ENCODE assay signal across 23 cellular contexts in genomic region chr2:68356599-68357239, GRCh38. TPM values are rescaled to one million over a fixed set of nuclear protein-coding genes. Genes with fewer than 3 reads are reported as not detected.
"Had no signal": no experiment of that assay in that cellular context is flagged by ENCODE, and none has a peak within 500 bp of the region (broad histone marks: within the 10 kb centered on the region; RNA-seq: fewer than 3 reads in every experiment).

No MANE protein-coding gene starts in this region.

- H3K9ac ChIP-seq: SK-N-SH had no signal

- H3K36me3 ChIP-seq: MG63 had no signal

- H3K27me3 Mint-ChIP-seq: IgD-negative memory B cell had no signal

- H3K9me3 ChIP-seq: MG63, SK-N-SH had no signal

- ATAC-seq: PC-3 had no signal

- H3K27ac ChIP-seq: HL-60, RWPE1 had no signal

- H3K4me3 Mint-ChIP-seq: IgD-negative memory B cell had no signal

- H3K4me2 ChIP-seq: SK-N-SH had no signal

- H3K27me3 ChIP-seq: MG63 had no signal

- H3K9me2 ChIP-seq: SK-N-SH had no signal

- H3K36me3 Mint-ChIP-seq: IgD-negative memory B cell had no signal

- DNase-seq: KBM-7, MG63, NCI-H1092 treated with DMSO at 0.1 percent for 48 hours, NCI-H1436 treated with DMSO at 0.1 percent for 48 hours, NCI-H1694, NCI-H1930, NCI-H2081, NCI-H2107, NCI-H2227 treated with DMSO at 0.1 percent for 48 hours, NCI-H524, NCI-H526 treated with DMSO at 0.1 percent for 48 hours, NCI-H748 treated with DMSO at 0.1 percent for 48 hours, PC-3, SHP77, SK-N-SH, SW 1271 had no signal

- H3K4me3 ChIP-seq: MG63 had no signal

- H3K9me3 Mint-ChIP-seq: IgD-negative memory B cell had no signal

- FAIRE-seq: HTR-8/SVneo had no signal

RNA-seq across cellular contexts. Expression of gene PLEK, which starts 8.4 kb away (rescaled TPM):
- total RNA-seq: LHCN-M2, NCI-H460, PC-3, SK-MEL-5 had no signal

RNA-seq across cellular contexts. Expression of gene CNRIP1, which starts 37.0 kb away (rescaled TPM):
- polyA plus RNA-seq: IgD-negative memory B cell had no signal
